Comparison of ENCODE assay signal across 21 cellular contexts in genomic region chr11:77233011-77233410, GRCh38.
"Had no signal": no experiment of that assay in that cellular context is flagged by ENCODE, and none has a peak within 500 bp of the region (broad histone marks: within the 10 kb centered on the region; RNA-seq: fewer than 3 reads in every experiment).

No MANE protein-coding gene starts in this region.

- DNase-seq: activated CD4-positive, alpha-beta T cell treated with anti-CD3 and anti-CD28 coated beads for 48 hours; activated CD4-positive, alpha-beta T cell treated with anti-CD3 and anti-CD28 coated beads, Interleukin-2, amount 50 U/mL, for 4 hours; activated CD8-positive, alpha-beta memory T cell treated with anti-CD3 and anti-CD28 coated beads, Interleukin-2, amount 50 U/mL, for 48 hours; activated CD8-positive, alpha-beta T cell treated with anti-CD3 and anti-CD28 coated beads, Interleukin-2, amount 10 ng/mL, durations not matched to agents 7 days and 5 days; activated effector memory CD4-positive, alpha-beta T cell treated with Interleukin-2 at 50 U/mL for 16 hours; activated naive CD4-positive, alpha-beta T cell; activated T-cell treated with anti-CD3 and anti-CD28 coated beads, Interleukin-2, amount 50 U/mL, for 1 hour; amniotic stem cell; central memory CD4-positive, alpha-beta T cell; IMR-90; Kasumi-1; KBM-7; NCI-H1105; NCI-H1436; NCI-H187 treated with DMSO at 0.1 percent for 48 hours; NCI-H2171; NCI-H226; NCI-H748 treated with DMSO at 0.1 percent for 48 hours; RPMI8226; SK-N-SH; T-helper 1 cell had no signal
